In the genomic region with DNA sequence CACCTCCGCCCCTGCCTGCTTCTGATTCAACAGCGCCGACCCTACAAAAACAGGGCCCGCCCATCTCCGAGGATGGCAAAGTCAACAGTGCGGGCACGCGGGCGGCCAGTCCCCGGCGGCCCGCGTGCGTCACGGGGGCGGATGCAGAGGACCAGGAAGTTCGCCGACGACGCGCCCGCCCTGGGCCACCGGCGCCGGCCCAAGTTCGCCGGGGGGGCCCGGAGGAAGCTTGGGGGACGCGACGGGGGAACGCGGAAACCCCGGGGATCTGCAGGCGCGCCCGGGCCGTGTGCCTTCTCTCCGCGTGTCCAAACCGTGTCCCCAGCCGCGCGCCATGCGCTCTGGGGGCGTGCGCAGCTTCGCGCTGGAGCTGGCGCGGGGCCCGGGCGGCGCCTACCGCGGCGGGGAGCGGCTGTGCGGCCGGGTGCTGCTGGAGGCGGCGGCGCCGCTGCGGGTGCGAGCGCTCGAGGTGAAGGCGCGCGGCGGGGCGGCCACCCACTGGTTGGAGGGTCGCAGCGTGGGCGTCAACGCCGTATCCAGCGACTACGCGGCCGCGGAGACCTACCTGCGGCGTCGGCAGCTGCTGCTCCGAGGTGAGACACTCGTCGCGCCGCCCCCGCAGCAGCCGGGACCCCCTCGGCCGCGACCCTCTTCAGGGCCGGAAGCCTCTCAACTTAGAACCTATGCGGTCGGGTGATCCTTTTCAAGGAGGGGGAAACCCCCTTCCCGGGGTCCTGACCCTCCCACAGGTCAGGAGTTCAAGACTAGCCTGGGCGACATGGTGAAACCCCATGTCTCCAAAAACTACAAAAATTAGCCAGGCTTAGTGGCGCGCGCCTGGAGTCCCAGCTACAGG, we compare ENCODE assay signal across 8 cellular contexts. TPM values are rescaled to one million over a fixed set of nuclear protein-coding genes. Genes with fewer than 3 reads are reported as not detected.
DNase-seq lines count a peak whose midpoint lies in the region; ATAC-seq and TF ChIP-seq lines count a peak whose summit lies in the region.

No MANE protein-coding gene starts in this region.

- H3K4me3 Mint-ChIP-seq in CD8-positive, alpha-beta memory T cell: peak overlapping the region; percentile 81 to 95 (median 90)
- peak overlapping the region; percentile 81 for H3K4me3 Mint-ChIP-seq in osteocyte (ENCODE audit: unreplicated experiment)

- H3K9ac ChIP-seq in SK-N-MC (ENCODE audit: insufficient read length): peak overlapping the region; percentile 78

- TF ChIP-seq POLR2A in thyroid gland (IDR thresholded peaks at IDR 0.05): peak; percentile 20 to 77

- peak overlapping the region; percentile 93 to 100 (median 98) for H3K27ac Mint-ChIP-seq in CD8-positive, alpha-beta memory T cell
- H3K27ac Mint-ChIP-seq in osteocyte (ENCODE audit: unreplicated experiment): peak overlapping the region; percentile 98

- peaks cover 21% of the 10 kb centered on the region for H3K4me1 ChIP-seq in CD8-positive, alpha-beta memory T cell (ENCODE audit: insufficient read depth, low read length)
- H3K4me1 ChIP-seq in thyroid gland: peaks cover 4 to 17% of the 10 kb centered on the region in 2 donors

- 0 to 1% methylated on average over 9 to 37 of the region's 104 CpGs for WGBS in thyroid gland, 2 donors

- POLR2A ChIA-PET in CD8-positive, alpha-beta memory T cell (lab: Charles Lee): interaction anchor here (0.6 to 2.1 kb wide), 17 partner anchors 10 to 1199 kb away, joined by 3 to 13 read pairs (median 5); a partner anchor contains a TSS

- intact Hi-C loops in thyroid gland (cut with DNase I): loop anchor here (10.0 kb wide), 1 partner anchor 154 kb away; a partner anchor contains a TSS

- H3K9me3 ChIP-seq in CD8-positive, alpha-beta memory T cell (ENCODE audit: low read length): no peaks in the 10 kb centered on the region
- H3K9me3 ChIP-seq in SK-N-MC (ENCODE audit: low read depth, low read length) (no peaks in the 10 kb centered on the region), thyroid gland (no peaks in the 10 kb centered on the region)

- H3K27me3 ChIP-seq in CD8-positive, alpha-beta memory T cell (ENCODE audit: insufficient read depth, low read length, poor library complexity, severe bottlenecking): no peaks in the 10 kb centered on the region
- H3K27me3 ChIP-seq in thyroid gland: no peaks in the 10 kb centered on the region

- H3K4me3 ChIP-seq in CD8-positive, alpha-beta memory T cell (ENCODE audit: low read length): peak overlapping the region; percentile 90
- H3K4me3 ChIP-seq in SK-N-MC (peak overlapping the region; percentile 89), thyroid gland (replicated peaks in 1 of 3) (peak overlapping the region; percentile 5 to 81 (median 39))

- H3K36me3 Mint-ChIP-seq in CD8-positive, alpha-beta memory T cell: peaks cover 0 to 20% (median 0%) of the 10 kb centered on the region in 3 donors
- H3K36me3 Mint-ChIP-seq in osteocyte (ENCODE audit: unreplicated experiment): no peaks in the 10 kb centered on the region

- H3K27me3 Mint-ChIP-seq in CD8-positive, alpha-beta memory T cell: no peaks in the 10 kb centered on the region
- peaks cover 2% of the 10 kb centered on the region for H3K27me3 Mint-ChIP-seq in osteocyte (ENCODE audit: unreplicated experiment)

- no peaks in the 10 kb centered on the region for H3K9me3 Mint-ChIP-seq in CD8-positive, alpha-beta memory T cell
- H3K9me3 Mint-ChIP-seq in osteocyte (ENCODE audit: unreplicated experiment): no peaks in the 10 kb centered on the region

- peak; percentile 94 to 98 (median 98) for DNase-seq in CD8-positive, alpha-beta memory T cell
- peak; percentile 91 for DNase-seq in KBM-7
- DNase-seq in SK-N-MC (ENCODE audit: low read depth, low spot score): no peak
- DNase-seq in activated naive CD4-positive, alpha-beta T cell treated with anti-CD3 and anti-CD28 coated beads, Interleukin-2, amount 50 U/mL, for 16 hours: peak; percentile 86
- DNase-seq in glomerular visceral epithelial cell (ENCODE audit: extremely low spot score): peak; percentile 89
- peak; percentile 93 for DNase-seq in osteocyte (ENCODE audit: extremely low spot score, unreplicated experiment)
- DNase-seq in thyroid gland: peak; percentile 93 to 94

- CTCF ChIA-PET in CD8-positive, alpha-beta memory T cell (lab: Charles Lee): interaction anchor here (0.9 to 8.7 kb wide), 8 partner anchors 18 to 519 kb away, joined by 3 to 201 read pairs (median 6); a partner anchor contains a TSS

- in situ Hi-C loops in KBM-7 (cut with MboI; ENCODE audit: low pct_unique_long_range_greater_than_20kb, low sequenced_read_pairs): no loop called here

- peak overlapping the region; percentile 88 for H3K27ac ChIP-seq in CD8-positive, alpha-beta memory T cell (ENCODE audit: low read depth, low read length)
- peak overlapping the region; percentile 57; the same call in 1 of the 2 replicates for H3K27ac ChIP-seq in SK-N-MC
- H3K27ac ChIP-seq in thyroid gland: peak overlapping the region; percentile 87 to 95 (median 95)

- TF ChIP-seq CTCF in osteocyte (IDR thresholded peaks at IDR 0.05) (no peak), thyroid gland (IDR thresholded peaks at IDR 0.05) (no peak)

- no peaks in the 10 kb centered on the region for H3K36me3 ChIP-seq in CD8-positive, alpha-beta memory T cell (ENCODE audit: insufficient read depth, low read length)
- H3K36me3 ChIP-seq in SK-N-MC (ENCODE audit: insufficient read depth, low read length): peaks cover 5% of the 10 kb centered on the region; the same call in 1 of the 2 replicates
- H3K36me3 ChIP-seq in thyroid gland: no peaks in the 10 kb centered on the region

- ATAC-seq in GM19467 (IDR thresholded peaks at IDR 0.05; ENCODE audit: unreplicated experiment): peak; percentile 57

- H3K4me1 Mint-ChIP-seq in CD8-positive, alpha-beta memory T cell: peaks cover 19 to 44% (median 20%) of the 10 kb centered on the region in 3 donors
- peaks cover 8% of the 10 kb centered on the region for H3K4me1 Mint-ChIP-seq in osteocyte (ENCODE audit: unreplicated experiment)

RNA-seq across cellular contexts. Expression of a gene that starts 6.8 kb away (rescaled TPM):
- total RNA-seq in CD8-positive, alpha-beta memory T cell: 10 to 100 TPM; 33.5 to 37.1 TPM
- 45.8 TPM for polyA plus RNA-seq in CD8-positive, alpha-beta memory T cell
- 15.4 and 19.8 TPM in 2 replicates for total RNA-seq in osteocyte
- 100 to 1,000 TPM in 2 of 4 donors, 10 to 100 TPM in 2; 51.1 to 120 (median 82.8) TPM for total RNA-seq in thyroid gland

RNA-seq across cellular contexts. Expression of a gene that starts 34.3 kb away (rescaled TPM):
- total RNA-seq in CD8-positive, alpha-beta memory T cell: under 1 TPM; 0.13 to 0.15 TPM
- not detected for polyA plus RNA-seq in CD8-positive, alpha-beta memory T cell
- total RNA-seq in osteocyte (not detected in 2 replicates), thyroid gland (under 1 TPM in 1 of 4 donors, not detected in 3; 0.22 TPM)

Comparison
In these comparisons a context has a peak if more than half of its experiments do, and no peak if none do; other contexts are left out.
1. H3K4me3 ChIP-seq: peak in every context shown above with its lines; median percentile 90 in CD8-positive, alpha-beta memory T cell; 89 in SK-N-MC; 39 in thyroid gland.